In the genomic region with DNA sequence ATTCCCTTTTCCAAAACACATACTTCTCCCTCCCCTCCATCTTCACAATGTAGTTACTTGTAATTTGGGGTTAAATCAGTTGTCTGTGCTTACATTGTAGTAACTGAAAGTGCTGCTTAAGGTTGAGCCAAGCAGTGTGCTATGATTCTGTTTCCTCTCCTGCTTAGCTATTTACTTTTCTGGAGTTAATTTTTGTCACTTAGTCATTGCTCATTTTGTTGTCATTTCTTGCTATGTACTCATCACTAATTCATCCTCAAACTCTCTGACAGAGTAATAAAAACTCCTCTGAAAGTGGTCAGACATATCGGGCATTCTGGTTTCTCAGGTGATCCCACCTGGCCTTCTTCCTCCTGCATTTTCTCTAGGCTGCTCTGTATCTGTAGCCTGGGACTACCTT, we compare ENCODE assay signal across 17 cellular contexts.
DNase-seq lines count a peak whose midpoint lies in the region; ATAC-seq and TF ChIP-seq lines count a peak whose summit lies in the region.
"Had no signal": no experiment of that assay in that cellular context is flagged by ENCODE, and none has a peak within 500 bp of the region (broad histone marks: within the 10 kb centered on the region; RNA-seq: fewer than 3 reads in every experiment).

No MANE protein-coding gene starts in this region.

- H3K27me3 ChIP-seq in left ventricle myocardium inferior (ENCODE audit: low read depth): no peaks in the 10 kb centered on the region
- H3K27me3 ChIP-seq in PC-9 (ENCODE audit: insufficient read depth, low read depth): no peaks in the 10 kb centered on the region
- H3K27me3 ChIP-seq in transverse colon: no peaks in the 10 kb centered on the region
- H3K27me3 ChIP-seq: BLaER1 treated with 17β-estradiol and CSF1 and Interleukin-3, amounts not matched to agents 10 nM and 100 nM had no signal

- DNase-seq in left ventricle myocardium inferior (no peak), left ventricle myocardium superior (no peak), PC-9 (no peak), kidney tubule cell (ENCODE audit: low spot score) (peak; percentile 38), transverse colon (no peak), DMS53 (lab: John Stamatoyannopoulos, UW) (no peak)
- DNase-seq: HFFc6; Karpas-422; NCI-H1105 treated with DMSO at 0.1 percent for 48 hours; NCI-H1694 treated with DMSO at 0.1 percent for 48 hours; NCI-H345; NCI-H69; NK-92 treated with Interleukin-12 subunit alpha and Interleukin-12 subunit beta, amount 100 ng/mL, for 24 hours; OCI-M1 had no signal

- H3K79me2 ChIP-seq in PC-9 (ENCODE audit: low read depth): peaks cover 84% of the 10 kb centered on the region

- H2AFZ ChIP-seq in PC-9: no peak overlapping the region

- H3K9me3 ChIP-seq in left ventricle myocardium inferior (replicated peaks) (peaks cover 9% of the 10 kb centered on the region), PC-9 (ENCODE audit: insufficient read depth, low read depth) (0 out of 2 replicates have a peak, but pooled peaks cover 3% of the 10 kb centered on the region), transverse colon (no peaks in the 10 kb centered on the region)

- TF ChIP-seq EP300 in transverse colon (IDR thresholded peaks at IDR 0.05; ENCODE audit: low read depth): no peak

- CTCF ChIA-PET in PC-9 (lab: Charles Lee): no interaction called here

- 0 out of 2 replicates have a peak, but pooled peaks cover 4% of the 10 kb centered on the region for H3K9me2 ChIP-seq in PC-9 (ENCODE audit: insufficient read depth)

- in situ Hi-C loops in transverse colon (cut with MboI; ENCODE audit: low pct_ligation_motif_present in 1 of 4, low pct_unique_long_range_greater_than_20kb in 1 of 4, low sequenced_read_pairs in 3 of 4): no loop called here

- intact Hi-C loops in left ventricle myocardium inferior (cut with micrococcal nuclease): no loop called here
- intact Hi-C loops in left ventricle myocardium superior (cut with micrococcal nuclease): no loop called here
- intact Hi-C loops in PC-9 (cut with micrococcal nuclease; ENCODE audit: unreplicated experiment): no loop called here
- intact Hi-C loops in transverse colon (cut with DNase I; ENCODE audit: low total_unique reads): loop anchor here (5.0 kb wide), 1 partner anchor 893 kb away; no protein-coding TSS in a partner anchor

- H3K36me3 ChIP-seq in left ventricle myocardium inferior: no peaks in the 10 kb centered on the region
- H3K36me3 ChIP-seq in PC-9 (ENCODE audit: low read depth): peaks cover 56% of the 10 kb centered on the region
- H3K36me3 ChIP-seq in transverse colon: no peaks in the 10 kb centered on the region
- H3K36me3 ChIP-seq: BLaER1 treated with 17β-estradiol and CSF1 and Interleukin-3, amounts not matched to agents 10 nM and 100 nM had no signal

- peaks cover 51% of the 10 kb centered on the region for H3K4me1 ChIP-seq in left ventricle myocardium inferior
- no peaks in the 10 kb centered on the region for H3K4me1 ChIP-seq in PC-9 (replicated peaks; ENCODE audit: insufficient read depth)
- peaks cover 3 to 34% (median 20%) of the 10 kb centered on the region in 4 donors for H3K4me1 ChIP-seq in transverse colon
- H3K4me1 ChIP-seq: BLaER1 treated with 17β-estradiol and CSF1 and Interleukin-3, amounts not matched to agents 10 nM and 100 nM had no signal

- ATAC-seq in left ventricle myocardium superior (no peak), HG02840 (IDR thresholded peaks at IDR 0.05; ENCODE audit: low FRiP score, unreplicated experiment) (no peak), HG03159 (IDR thresholded peaks at IDR 0.05; ENCODE audit: unreplicated experiment) (no peak)

- POLR2A ChIA-PET in PC-9 (lab: Charles Lee; ENCODE audit: unreplicated experiment): interaction anchor here (0.6 kb wide), 1 partner anchor 345 kb away, joined by 4 read pairs; no protein-coding TSS in a partner anchor

- H3K4me3 ChIP-seq in left ventricle myocardium inferior: no peak overlapping the region
- H3K4me3 ChIP-seq in PC-9: no peak overlapping the region
- H3K4me3 ChIP-seq in transverse colon: no peak overlapping the region
- H3K4me3 ChIP-seq: BLaER1 treated with 17β-estradiol and CSF1 and Interleukin-3, amounts not matched to agents 10 nM and 100 nM had no signal

- no peak overlapping the region for H3K4me2 ChIP-seq in PC-9
- H3K4me2 ChIP-seq: BLaER1 treated with 17β-estradiol and CSF1 and Interleukin-3, amounts not matched to agents 10 nM and 100 nM had no signal

- WGBS in transverse colon (ENCODE audit: low coverage in 1 of 2), 2 donors: 45 to 71% methylated on average over 1 of the region's 1 CpG

- H4K20me1 ChIP-seq in PC-9 (ENCODE audit: insufficient read depth): peaks cover 3% of the 10 kb centered on the region; the same call in 1 of the 2 replicates
- H4K20me1 ChIP-seq: BLaER1 treated with 17β-estradiol and CSF1 and Interleukin-3, amounts not matched to agents 10 nM and 100 nM had no signal

- H3F3A ChIP-seq in PC-9 (ENCODE audit: insufficient read depth, low read depth): peaks cover 58% of the 10 kb centered on the region; the same call in 1 of the 2 replicates

- no peak for TF ChIP-seq CTCF in left ventricle myocardium inferior (IDR thresholded peaks at IDR 0.05; ENCODE audit: borderline replicate concordance)
- TF ChIP-seq CTCF in PC-9 (conservative IDR thresholded peaks at IDR 0.05): no peak
- no peak for TF ChIP-seq CTCF in transverse colon (IDR thresholded peaks at IDR 0.05)

- TF ChIP-seq POLR2A in transverse colon (IDR thresholded peaks at IDR 0.05): no peak

- BruUV-seq in PC-9 (replicated peaks; lab: Mats Ljungman, UMichigan): no TSS peak

- H3K27ac ChIP-seq in left ventricle myocardium inferior (replicated peaks): peak overlapping the region; percentile 76
- H3K27ac ChIP-seq in PC-9: peak overlapping the region; percentile 25; the same call in 1 of the 2 replicates
- H3K27ac ChIP-seq in transverse colon: peak overlapping the region; percentile 70 to 73 (median 72)
- H3K27ac ChIP-seq: BLaER1 treated with 17β-estradiol and CSF1 and Interleukin-3, amounts not matched to agents 10 nM and 100 nM had no signal

Comparison
In these comparisons a context has a peak if more than half of its experiments do, and no peak if none do; other contexts are left out.
1. H3K27ac ChIP-seq: peak in every context shown above with its lines; median percentile 76 in left ventricle myocardium inferior; 72 in transverse colon; 25 in PC-9.